20 cellular contexts compared by ENCODE assay signal in the genomic region with DNA sequence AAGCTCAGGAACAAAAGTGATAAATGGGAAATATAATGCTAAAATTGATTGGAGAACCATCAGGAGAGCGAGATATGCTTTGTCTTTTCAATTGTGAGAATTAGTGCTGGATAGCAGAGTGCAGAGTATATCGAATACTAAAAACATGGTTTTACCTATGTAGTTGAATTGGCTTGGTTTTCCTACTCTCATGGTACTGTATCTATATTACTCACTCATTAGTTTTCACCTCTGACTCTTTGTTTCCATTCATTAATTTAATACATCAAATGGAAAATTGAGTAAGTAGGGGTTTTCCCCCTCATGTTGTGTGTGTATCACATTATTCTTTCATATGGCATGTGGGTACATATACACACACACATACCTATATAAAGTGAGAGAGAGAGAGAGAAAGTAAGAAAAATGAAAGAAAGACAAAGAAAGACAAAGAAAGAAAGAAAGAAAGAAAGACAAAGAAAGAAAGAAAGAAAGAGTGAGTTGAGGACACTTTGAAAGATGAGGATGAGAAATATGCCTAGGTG.
DNase-seq lines count a peak whose midpoint lies in the region; ATAC-seq and TF ChIP-seq lines count a peak whose summit lies in the region.
"Had no signal": no experiment of that assay in that cellular context is flagged by ENCODE, and none has a peak within 500 bp of the region (broad histone marks: within the 10 kb centered on the region; RNA-seq: fewer than 3 reads in every experiment).

No MANE protein-coding gene starts in this region.

- intact Hi-C loops in activated CD8-positive, alpha-beta T cell treated with anti-CD3 and anti-CD28 coated beads for 36 hours (cut with micrococcal nuclease), result no loop called here
- intact Hi-C loops in colonic mucosa (cut with DNase I), result no loop called here

- H3K27me3 ChIP-seq in colonic mucosa, result no peaks in the 10 kb centered on the region
- H3K27me3 ChIP-seq: BE2C had no signal

- H3K27ac Mint-ChIP-seq in activated CD8-positive, alpha-beta T cell treated with anti-CD3 and anti-CD28 coated beads for 36 hours, result peak overlapping the region; percentile 7
- no peak overlapping the region for H3K27ac Mint-ChIP-seq in activated CD8-positive, alpha-beta T cell treated with anti-CD3 and anti-CD28 coated beads, Interleukin-2, amount 10 ng/mL, durations not matched to agents 7 days and 5 days
- H3K27ac Mint-ChIP-seq in activated naive CD8-positive, alpha-beta T cell, result peak overlapping the region; percentile 24
- peak overlapping the region; percentile 78 for H3K27ac Mint-ChIP-seq in activated naive CD8-positive, alpha-beta T cell treated with anti-CD3 and anti-CD28 coated beads, Interleukin-2, amount 50 U/mL, for 24 hours
- H3K27ac Mint-ChIP-seq in stimulated activated naive CD8-positive, alpha-beta T cell treated with anti-CD3 and anti-CD28 coated beads, Interleukin-15, amount 100 ng/mL, for 72 hours, result peak overlapping the region in 1 of 2 donors; percentile 2
- H3K27ac Mint-ChIP-seq: CD4-positive, CD25-positive, alpha-beta regulatory T cell; CD8-positive, alpha-beta memory T cell had no signal

- no peak for DNase-seq in activated CD8-positive, alpha-beta T cell treated with anti-CD3 and anti-CD28 coated beads for 36 hours
- no peak for DNase-seq in activated CD8-positive, alpha-beta T cell treated with anti-CD3 and anti-CD28 coated beads, Interleukin-2, amount 10 ng/mL, durations not matched to agents 7 days and 5 days
- no peak for DNase-seq in activated naive CD8-positive, alpha-beta T cell treated with anti-CD3 and anti-CD28 coated beads, Interleukin-2, amount 50 U/mL, for 24 hours
- DNase-seq in stimulated activated naive CD8-positive, alpha-beta T cell treated with anti-CD3 and anti-CD28 coated beads, Interleukin-15, amount 100 ng/mL, for 72 hours, result no peak
- no peak for DNase-seq in colonic mucosa
- DNase-seq: ACHN; BE2C; C1 segment of cervical spinal cord; CD4-positive, CD25-positive, alpha-beta regulatory T cell; CD8-positive, alpha-beta memory T cell; COR-L47; DMS 273 treated with DMSO at 0.1 percent for 48 hours; DMS53; DND-41; EL; GM23248 had no signal

- H3K27me3 Mint-ChIP-seq in activated CD8-positive, alpha-beta T cell treated with anti-CD3 and anti-CD28 coated beads for 36 hours, result no peaks in the 10 kb centered on the region
- peaks cover 7% of the 10 kb centered on the region for H3K27me3 Mint-ChIP-seq in activated CD8-positive, alpha-beta T cell treated with anti-CD3 and anti-CD28 coated beads, Interleukin-2, amount 10 ng/mL, durations not matched to agents 7 days and 5 days (ENCODE audit: low read depth)
- H3K27me3 Mint-ChIP-seq in activated naive CD8-positive, alpha-beta T cell, result no peaks in the 10 kb centered on the region
- peaks cover 1% of the 10 kb centered on the region for H3K27me3 Mint-ChIP-seq in activated naive CD8-positive, alpha-beta T cell treated with anti-CD3 and anti-CD28 coated beads, Interleukin-2, amount 50 U/mL, for 24 hours
- no peaks in the 10 kb centered on the region for H3K27me3 Mint-ChIP-seq in stimulated activated naive CD8-positive, alpha-beta T cell treated with anti-CD3 and anti-CD28 coated beads, Interleukin-15, amount 100 ng/mL, for 72 hours
- H3K27me3 Mint-ChIP-seq: CD4-positive, CD25-positive, alpha-beta regulatory T cell had no signal

- peak; percentile 51 for ATAC-seq in activated CD8-positive, alpha-beta T cell treated with anti-CD3 and anti-CD28 coated beads for 36 hours
- ATAC-seq in activated CD8-positive, alpha-beta T cell treated with anti-CD3 and anti-CD28 coated beads, Interleukin-2, amount 10 ng/mL, durations not matched to agents 7 days and 5 days, result no peak
- ATAC-seq in activated naive CD8-positive, alpha-beta T cell treated with anti-CD3 and anti-CD28 coated beads, Interleukin-2, amount 50 U/mL, for 24 hours, result peak; percentile 54
- peak; percentile 59 for ATAC-seq in stimulated activated naive CD8-positive, alpha-beta T cell treated with anti-CD3 and anti-CD28 coated beads, Interleukin-15, amount 100 ng/mL, for 72 hours
- no peak for ATAC-seq in HG02759 (IDR thresholded peaks at IDR 0.05; ENCODE audit: unreplicated experiment)
- ATAC-seq: GM12878 had no signal

- CTCF ChIA-PET in activated CD8-positive, alpha-beta T cell treated with anti-CD3 and anti-CD28 coated beads for 36 hours (lab: Charles Lee), result no interaction called here
- CTCF ChIA-PET in activated CD8-positive, alpha-beta T cell treated with anti-CD3 and anti-CD28 coated beads, Interleukin-2, amount 10 ng/mL, durations not matched to agents 7 days and 5 days (lab: Charles Lee), result no interaction called here

- no peaks in the 10 kb centered on the region for H3K36me3 Mint-ChIP-seq in activated CD8-positive, alpha-beta T cell treated with anti-CD3 and anti-CD28 coated beads for 36 hours (ENCODE audit: low read depth)
- H3K36me3 Mint-ChIP-seq in activated CD8-positive, alpha-beta T cell treated with anti-CD3 and anti-CD28 coated beads, Interleukin-2, amount 10 ng/mL, durations not matched to agents 7 days and 5 days (ENCODE audit: low read depth), result no peaks in the 10 kb centered on the region
- peaks cover 5% of the 10 kb centered on the region for H3K36me3 Mint-ChIP-seq in activated naive CD8-positive, alpha-beta T cell
- H3K36me3 Mint-ChIP-seq in activated naive CD8-positive, alpha-beta T cell treated with anti-CD3 and anti-CD28 coated beads, Interleukin-2, amount 50 U/mL, for 24 hours (ENCODE audit: low read depth), result peaks cover 6% of the 10 kb centered on the region
- H3K36me3 Mint-ChIP-seq: CD4-positive, CD25-positive, alpha-beta regulatory T cell; CD8-positive, alpha-beta memory T cell had no signal

- no peaks in the 10 kb centered on the region for H3K36me3 ChIP-seq in colonic mucosa
- H3K36me3 ChIP-seq: BE2C, HAP-1 had no signal

- no peaks in the 10 kb centered on the region for H3K4me1 ChIP-seq in colonic mucosa
- H3K4me1 ChIP-seq: BE2C, HAP-1 had no signal

- H3K9me3 ChIP-seq in colonic mucosa, result no peaks in the 10 kb centered on the region
- H3K9me3 ChIP-seq: BE2C, HAP-1 had no signal

- no peak overlapping the region for H3K4me3 ChIP-seq in colonic mucosa
- H3K4me3 ChIP-seq: GM12878, GM23248, HAP-1 had no signal

- H3K4me1 Mint-ChIP-seq in activated CD8-positive, alpha-beta T cell treated with anti-CD3 and anti-CD28 coated beads for 36 hours (ENCODE audit: low read depth), result peaks cover 4% of the 10 kb centered on the region
- H3K4me1 Mint-ChIP-seq in activated CD8-positive, alpha-beta T cell treated with anti-CD3 and anti-CD28 coated beads, Interleukin-2, amount 10 ng/mL, durations not matched to agents 7 days and 5 days (ENCODE audit: low read depth), result no peaks in the 10 kb centered on the region
- H3K4me1 Mint-ChIP-seq in activated naive CD8-positive, alpha-beta T cell (ENCODE audit: low read depth), result peaks cover 8% of the 10 kb centered on the region
- peaks cover 9% of the 10 kb centered on the region for H3K4me1 Mint-ChIP-seq in activated naive CD8-positive, alpha-beta T cell treated with anti-CD3 and anti-CD28 coated beads, Interleukin-2, amount 50 U/mL, for 24 hours
- H3K4me1 Mint-ChIP-seq in stimulated activated naive CD8-positive, alpha-beta T cell treated with anti-CD3 and anti-CD28 coated beads, Interleukin-15, amount 100 ng/mL, for 72 hours, result peaks cover 8% of the 10 kb centered on the region
- H3K4me1 Mint-ChIP-seq: CD4-positive, CD25-positive, alpha-beta regulatory T cell; CD8-positive, alpha-beta memory T cell had no signal

- H3K4me3 Mint-ChIP-seq in activated CD8-positive, alpha-beta T cell treated with anti-CD3 and anti-CD28 coated beads for 36 hours, result no peak overlapping the region
- no peak overlapping the region for H3K4me3 Mint-ChIP-seq in activated CD8-positive, alpha-beta T cell treated with anti-CD3 and anti-CD28 coated beads, Interleukin-2, amount 10 ng/mL, durations not matched to agents 7 days and 5 days
- H3K4me3 Mint-ChIP-seq in activated naive CD8-positive, alpha-beta T cell, result no peak overlapping the region
- H3K4me3 Mint-ChIP-seq in activated naive CD8-positive, alpha-beta T cell treated with anti-CD3 and anti-CD28 coated beads, Interleukin-2, amount 50 U/mL, for 24 hours, result peak overlapping the region; percentile 14
- H3K4me3 Mint-ChIP-seq in stimulated activated naive CD8-positive, alpha-beta T cell treated with anti-CD3 and anti-CD28 coated beads, Interleukin-15, amount 100 ng/mL, for 72 hours, result no peak overlapping the region
- H3K4me3 Mint-ChIP-seq: CD4-positive, CD25-positive, alpha-beta regulatory T cell; CD8-positive, alpha-beta memory T cell had no signal

- peaks cover 11% of the 10 kb centered on the region for H3K9me3 Mint-ChIP-seq in activated CD8-positive, alpha-beta T cell treated with anti-CD3 and anti-CD28 coated beads for 36 hours
- H3K9me3 Mint-ChIP-seq in activated CD8-positive, alpha-beta T cell treated with anti-CD3 and anti-CD28 coated beads, Interleukin-2, amount 10 ng/mL, durations not matched to agents 7 days and 5 days (ENCODE audit: insufficient read depth), result peaks cover 10% of the 10 kb centered on the region
- H3K9me3 Mint-ChIP-seq in activated naive CD8-positive, alpha-beta T cell (ENCODE audit: low read depth), result peaks cover 9% of the 10 kb centered on the region
- H3K9me3 Mint-ChIP-seq in activated naive CD8-positive, alpha-beta T cell treated with anti-CD3 and anti-CD28 coated beads, Interleukin-2, amount 50 U/mL, for 24 hours, result peaks cover 25% of the 10 kb centered on the region
- H3K9me3 Mint-ChIP-seq in stimulated activated naive CD8-positive, alpha-beta T cell treated with anti-CD3 and anti-CD28 coated beads, Interleukin-15, amount 100 ng/mL, for 72 hours, result peaks cover 6 to 29% of the 10 kb centered on the region in 2 donors

- no peak overlapping the region for H3K9ac ChIP-seq in colonic mucosa (ENCODE audit: low read depth in 2 of 2, low read length in 2 of 2)
- H3K9ac ChIP-seq: GM23248 had no signal

- TF ChIP-seq CTCF in activated CD8-positive, alpha-beta T cell treated with anti-CD3 and anti-CD28 coated beads for 36 hours (IDR thresholded peaks at IDR 0.05), result no peak
- no peak for TF ChIP-seq CTCF in colonic mucosa (IDR thresholded peaks at IDR 0.05)

- no peak overlapping the region for H3K27ac ChIP-seq in colonic mucosa
- H3K27ac ChIP-seq: GM23248 had no signal

- POLR2A ChIA-PET in activated CD8-positive, alpha-beta T cell treated with anti-CD3 and anti-CD28 coated beads for 36 hours (lab: Charles Lee), result no interaction called here
- POLR2A ChIA-PET in activated CD8-positive, alpha-beta T cell treated with anti-CD3 and anti-CD28 coated beads, Interleukin-2, amount 10 ng/mL, durations not matched to agents 7 days and 5 days (lab: Charles Lee), result no interaction called here

Comparison
In these comparisons a context has a peak if more than half of its experiments do, and no peak if none do; other contexts are left out.
1. ATAC-seq: peak in activated CD8-positive, alpha-beta T cell treated with anti-CD3 and anti-CD28 coated beads for 36 hours (single experiment), activated naive CD8-positive, alpha-beta T cell treated with anti-CD3 and anti-CD28 coated beads, Interleukin-2, amount 50 U/mL, for 24 hours (single experiment) and stimulated activated naive CD8-positive, alpha-beta T cell treated with anti-CD3 and anti-CD28 coated beads, Interleukin-15, amount 100 ng/mL, for 72 hours (single experiment); none in activated CD8-positive, alpha-beta T cell treated with anti-CD3 and anti-CD28 coated beads, Interleukin-2, amount 10 ng/mL, durations not matched to agents 7 days and 5 days (single experiment) and HG02759 (single experiment).